ENCODE assay signal across 22 cellular contexts in the genomic region with DNA sequence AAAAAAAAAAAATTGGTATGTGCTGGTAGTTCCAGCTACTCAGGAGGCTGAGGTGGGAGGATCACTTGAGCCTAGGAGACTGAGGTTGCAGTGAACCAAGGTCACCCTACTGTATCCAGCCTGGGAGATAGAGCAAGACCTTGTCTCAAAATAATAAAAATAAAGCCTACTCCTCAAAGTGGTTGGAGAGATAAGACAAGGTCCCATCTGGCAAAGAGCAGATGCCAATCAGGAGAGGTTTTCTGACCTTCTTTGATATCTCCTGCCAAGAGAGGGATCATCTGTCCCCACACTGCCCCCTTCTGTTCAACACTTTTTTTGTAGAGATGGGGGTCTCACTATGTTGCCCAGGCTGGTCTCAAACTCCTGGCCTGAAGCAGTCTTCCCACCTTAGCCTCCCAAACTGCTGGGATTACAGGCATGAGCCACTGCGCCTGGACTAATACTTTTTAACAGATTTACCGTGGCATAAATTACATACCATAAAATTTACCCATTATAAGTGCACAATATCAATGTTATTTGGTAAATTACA.
DNase-seq lines count a peak whose midpoint lies in the region; ATAC-seq and TF ChIP-seq lines count a peak whose summit lies in the region.
"Had no signal": no experiment of that assay in that cellular context is flagged by ENCODE, and none has a peak within 500 bp of the region (broad histone marks: within the 10 kb centered on the region; RNA-seq: fewer than 3 reads in every experiment).

No MANE protein-coding gene starts in this region.

- no peak overlapping the region for H3K4me2 ChIP-seq in Loucy (ENCODE audit: low read depth, low read length, poor library complexity, severe bottlenecking)

- DNase-seq in DMS53 (lab: John Stamatoyannopoulos, UW) (peak; percentile 19), DMS53 treated with DMSO at 0.1 percent for 48 hours (lab: John Stamatoyannopoulos, UW; ENCODE audit: unreplicated experiment) (no peak), brain microvascular endothelial cell (no peak), retinal pigment epithelial cell (ENCODE audit: low read depth) (no peak)
- DNase-seq: activated CD4-positive, alpha-beta T cell treated with anti-CD3 and anti-CD28 coated beads, Interleukin-2, amount 50 U/mL, for 4 hours; activated effector memory CD4-positive, alpha-beta T cell treated with anti-CD3 and anti-CD28 coated beads, Interleukin-2, amount 50 U/mL, for 16 hours; mesendoderm; naive B cell; NCI-H1417; NCI-H510A; occipital lobe; SJCRH30; stimulated activated CD8-positive, alpha-beta memory T cell treated with anti-CD3 and anti-CD28 coated beads, Interleukin-4, amount 100 ng/mL, for 48 hours; T-helper 2 cell; upper lobe of right lung had no signal

- H3K27me3 ChIP-seq in Loucy (ENCODE audit: insufficient read depth, low read length, poor library complexity, severe bottlenecking) (no peaks in the 10 kb centered on the region), brain microvascular endothelial cell (replicated peaks) (no peaks in the 10 kb centered on the region)
- H3K27me3 ChIP-seq: breast epithelium, right atrium auricular region, SJCRH30, upper lobe of right lung had no signal

- H3K79me2 ChIP-seq in Loucy (ENCODE audit: insufficient read depth, low read length) = no peaks in the 10 kb centered on the region

- no peaks in the 10 kb centered on the region for H3F3A ChIP-seq in Loucy (ENCODE audit: low read depth)

- no peaks in the 10 kb centered on the region for H3K4me1 ChIP-seq in Loucy (ENCODE audit: insufficient read depth, low read length, poor library complexity, severe bottlenecking)
- H3K4me1 ChIP-seq: breast epithelium, right atrium auricular region, upper lobe of right lung had no signal

- TF ChIP-seq CTCF in Loucy (conservative IDR thresholded peaks at IDR 0.05; ENCODE audit: low read length) = peak; percentile 27; the same call in 1 of the 2 replicates
- peak; percentile 38 for TF ChIP-seq CTCF in brain microvascular endothelial cell (IDR thresholded peaks at IDR 0.05; ENCODE audit: low read depth, low read length, missing control alignments)
- peak; percentile 17 for TF ChIP-seq CTCF in retinal pigment epithelial cell (conservative IDR thresholded peaks at IDR 0.05; ENCODE audit: low read depth, low read length)

- no peak overlapping the region for H3K27ac ChIP-seq in brain microvascular endothelial cell
- H3K27ac ChIP-seq: breast epithelium, right atrium auricular region, SJCRH30, upper lobe of right lung, VCaP had no signal

- ATAC-seq in GM21447 (IDR thresholded peaks at IDR 0.05; ENCODE audit: unreplicated experiment) = no peak
- no peak for ATAC-seq in activated CD4-positive, CD25-positive, alpha-beta regulatory T cell treated with anti-CD3 and anti-CD28 coated beads, Interleukin-2, amount 50 U/mL, for 24 hours
- no peak for ATAC-seq in GM18909 (IDR thresholded peaks at IDR 0.05; ENCODE audit: poor library complexity, unreplicated experiment)
- ATAC-seq: upper lobe of right lung had no signal

- H3K9ac ChIP-seq in Loucy (ENCODE audit: low read depth, low read length, poor library complexity, severe bottlenecking) = no peak overlapping the region

- no peaks in the 10 kb centered on the region for H3K36me3 ChIP-seq in Loucy (ENCODE audit: insufficient read depth, low read length)
- H3K36me3 ChIP-seq in brain microvascular endothelial cell (replicated peaks) = peaks cover 27% of the 10 kb centered on the region
- H3K36me3 ChIP-seq: breast epithelium had no signal

- no peaks in the 10 kb centered on the region for H4K20me1 ChIP-seq in Loucy (ENCODE audit: insufficient read depth, low read length, poor library complexity, severe bottlenecking)

- H3K9me3 ChIP-seq in Loucy (ENCODE audit: insufficient read depth, low read depth, low read length) = no peaks in the 10 kb centered on the region
- H3K9me3 ChIP-seq: breast epithelium, right atrium auricular region, SJCRH30, upper lobe of right lung had no signal

- no peak overlapping the region for H2AFZ ChIP-seq in Loucy (ENCODE audit: low read length)

- no peaks in the 10 kb centered on the region for H3K9me2 ChIP-seq in Loucy (replicated peaks; ENCODE audit: low read depth, low read length)

- H3K4me3 ChIP-seq in Loucy (ENCODE audit: low read length, poor library complexity, severe bottlenecking) (no peak overlapping the region), brain microvascular endothelial cell (ENCODE audit: low read depth, low read length) (no peak overlapping the region), retinal pigment epithelial cell (ENCODE audit: low read length) (no peak overlapping the region)
- H3K4me3 ChIP-seq: breast epithelium, right atrium auricular region, SJCRH30, upper lobe of right lung had no signal

- in situ Hi-C loops in brain microvascular endothelial cell (cut with HindIII; ENCODE audit: low pct_ligation_motif_present, low sequenced_read_pairs) = no loop called here
